Comparison of ENCODE assay signal across 8 cellular contexts in the genomic region with DNA sequence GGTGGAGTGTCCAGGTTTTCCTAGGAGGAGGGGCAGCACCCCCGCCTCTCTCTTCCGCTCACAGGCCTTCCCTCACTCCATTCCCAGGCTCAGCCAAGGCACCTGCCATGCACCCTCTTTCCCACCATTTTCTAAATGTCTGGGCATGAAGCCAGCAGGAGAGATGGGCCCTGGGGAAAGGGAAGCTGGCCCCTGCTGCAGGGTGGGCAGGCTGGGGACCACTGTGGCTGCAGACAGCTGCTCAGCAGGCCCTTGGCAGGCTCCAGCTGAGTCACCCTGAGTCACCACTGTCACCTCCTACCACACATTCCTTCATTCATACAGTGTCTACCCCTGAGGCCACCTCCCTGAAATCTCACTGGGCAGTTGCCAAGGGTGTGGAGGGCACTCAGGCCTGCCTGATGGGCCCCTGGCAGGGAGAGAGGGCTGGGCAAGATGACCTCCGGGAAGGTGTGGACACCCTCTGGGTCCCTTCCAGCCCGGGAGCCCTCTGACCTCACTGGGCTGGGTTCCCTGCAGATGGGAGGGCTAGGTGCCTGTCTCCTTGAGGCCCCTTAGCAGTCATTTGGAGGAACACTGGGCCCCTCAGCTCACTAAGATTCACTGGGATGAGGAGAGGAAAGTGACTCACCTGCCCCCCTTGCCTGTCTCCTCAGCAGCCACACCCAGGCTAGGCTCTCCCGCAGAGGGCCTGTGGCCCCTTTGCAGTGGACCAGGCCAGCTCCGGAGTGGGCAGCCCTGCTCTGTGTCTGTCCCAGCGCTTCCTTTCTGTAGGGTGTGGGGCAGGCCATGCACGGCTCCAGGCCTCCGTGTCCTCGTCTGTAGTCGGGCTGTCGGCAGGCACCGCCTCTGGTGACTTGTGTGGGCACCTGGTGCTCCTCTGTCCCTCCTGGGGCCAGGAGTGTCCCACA. TPM values are rescaled to one million over a fixed set of nuclear protein-coding genes. Genes with fewer than 3 reads are reported as not detected.
DNase-seq lines count a peak whose midpoint lies in the region; ATAC-seq lines count a peak whose summit lies in the region.

No MANE protein-coding gene starts in this region.

- H3K36me3 ChIP-seq in BLaER1 treated with 17β-estradiol and CSF1 and Interleukin-3, amounts not matched to agents 10 nM and 100 nM = no peaks in the 10 kb centered on the region
- H3K36me3 ChIP-seq in adipocyte (ENCODE audit: control insufficient read depth, insufficient read depth, low read length, severe bottlenecking) = no peaks in the 10 kb centered on the region

- no peak overlapping the region for H3K27ac Mint-ChIP-seq in T-helper 17 cell

- peaks cover 32% of the 10 kb centered on the region for H3K4me1 Mint-ChIP-seq in T-helper 17 cell

- H4K20me1 ChIP-seq in BLaER1 treated with 17β-estradiol and CSF1 and Interleukin-3, amounts not matched to agents 10 nM and 100 nM = peaks cover 0 to 15% (median 0%) of the 10 kb centered on the region in 11 experiments; a peak in 3 of 22 replicates

- peaks cover 53 to 69% (median 62%) of the 10 kb centered on the region in 10 experiments for H3K4me1 ChIP-seq in BLaER1 treated with 17β-estradiol and CSF1 and Interleukin-3, amounts not matched to agents 10 nM and 100 nM
- H3K4me1 ChIP-seq in adipocyte (ENCODE audit: control insufficient read depth, insufficient read depth, low read length) = peaks cover 57% of the 10 kb centered on the region

- peak overlapping the region in 10 of 11 experiments; percentile 26 to 98 (median 62); a peak in 20 of 22 replicates for H3K27ac ChIP-seq in BLaER1 treated with 17β-estradiol and CSF1 and Interleukin-3, amounts not matched to agents 10 nM and 100 nM

- DNase-seq in HT-29 (ENCODE audit: low spot score) = peak; percentile 93
- DNase-seq in adipocyte (ENCODE audit: low read depth) = peak; percentile 71
- DNase-seq in lung microvascular endothelial cell (ENCODE audit: low read depth in 2 of 2) = peak; percentile 32 to 80
- DNase-seq in NCI-H345 treated with DMSO at 0.1 percent for 48 hours (lab: John Stamatoyannopoulos, UW; ENCODE audit: unreplicated experiment) = no peak
- no peak for DNase-seq in DMS114 treated with DMSO at 0.1 percent for 48 hours (lab: John Stamatoyannopoulos, UW; ENCODE audit: unreplicated experiment)
- no peak for DNase-seq in T-helper 17 cell

- peaks cover 0 to under 1% (median 0%) of the 10 kb centered on the region in 11 experiments; a peak in 1 of 22 replicates for H3K9me3 ChIP-seq in BLaER1 treated with 17β-estradiol and CSF1 and Interleukin-3, amounts not matched to agents 10 nM and 100 nM (replicated peaks in 1 of 11)
- H3K9me3 ChIP-seq in adipocyte (ENCODE audit: control insufficient read depth, low read length) (no peaks in the 10 kb centered on the region), T-helper 17 cell (ENCODE audit: control insufficient read depth, low read length, poor library complexity, severe bottlenecking) (no peaks in the 10 kb centered on the region)

- H3K4me3 Mint-ChIP-seq in T-helper 17 cell = no peak overlapping the region

- no peak overlapping the region for H3K4me3 ChIP-seq in BLaER1 treated with 17β-estradiol and CSF1 and Interleukin-3, amounts not matched to agents 10 nM and 100 nM
- peak overlapping the region; percentile 1 for H3K4me3 ChIP-seq in adipocyte (ENCODE audit: low read length)

- no peaks in the 10 kb centered on the region; a peak in 1 of 22 replicates for H3K27me3 ChIP-seq in BLaER1 treated with 17β-estradiol and CSF1 and Interleukin-3, amounts not matched to agents 10 nM and 100 nM
- H3K27me3 ChIP-seq in adipocyte (replicated peaks; ENCODE audit: control insufficient read depth, insufficient read depth, low read length) = no peaks in the 10 kb centered on the region

- ATAC-seq in T-helper 17 cell = no peak
- no peak for ATAC-seq in GM18873 (IDR thresholded peaks at IDR 0.05; ENCODE audit: low FRiP score, unreplicated experiment)

- H3K4me2 ChIP-seq in BLaER1 treated with 17β-estradiol and CSF1 and Interleukin-3, amounts not matched to agents 10 nM and 100 nM = peak overlapping the region; percentile 28 to 100 (median 95); a peak in 21 of 22 replicates

- H3K9ac ChIP-seq in BLaER1 treated with 17β-estradiol and CSF1 and Interleukin-3, amounts not matched to agents 10 nM and 100 nM = peak overlapping the region in 8 of 11 experiments; percentile 11 to 51 (median 44); a peak in 13 of 22 replicates
- peak overlapping the region; percentile 53 for H3K9ac ChIP-seq in adipocyte (ENCODE audit: low read length)

- H3K27me3 Mint-ChIP-seq in T-helper 17 cell = no peaks in the 10 kb centered on the region

- H3K36me3 Mint-ChIP-seq in T-helper 17 cell (ENCODE audit: low read depth) = no peaks in the 10 kb centered on the region

RNA-seq across cellular contexts. Expression of a gene that starts 7.8 kb away (rescaled TPM):
- 97.2 and 98.4 TPM in 2 replicates for total RNA-seq in HT-29 (2014; rRNA removed; shearing (Covaris generic))
- total RNA-seq in lung microvascular endothelial cell (0.44 TPM in 1 of 2 replicates, not detected in the other), T-helper 17 cell (1 to 10 TPM in 1 of 2 donors, under 1 TPM in 1; 0.60 to 8.9 TPM)

Comparison
In these comparisons a context has a peak if more than half of its experiments do, and no peak if none do; other contexts are left out.
1. DNase-seq: peak in HT-29 (single experiment), adipocyte (single experiment) and lung microvascular endothelial cell (2 of 2); none in NCI-H345 treated with DMSO at 0.1 percent for 48 hours (single experiment), DMS114 treated with DMSO at 0.1 percent for 48 hours (single experiment) and T-helper 17 cell (0 of 3).